ENCODE assay signal across 8 cellular contexts in the genomic region with DNA sequence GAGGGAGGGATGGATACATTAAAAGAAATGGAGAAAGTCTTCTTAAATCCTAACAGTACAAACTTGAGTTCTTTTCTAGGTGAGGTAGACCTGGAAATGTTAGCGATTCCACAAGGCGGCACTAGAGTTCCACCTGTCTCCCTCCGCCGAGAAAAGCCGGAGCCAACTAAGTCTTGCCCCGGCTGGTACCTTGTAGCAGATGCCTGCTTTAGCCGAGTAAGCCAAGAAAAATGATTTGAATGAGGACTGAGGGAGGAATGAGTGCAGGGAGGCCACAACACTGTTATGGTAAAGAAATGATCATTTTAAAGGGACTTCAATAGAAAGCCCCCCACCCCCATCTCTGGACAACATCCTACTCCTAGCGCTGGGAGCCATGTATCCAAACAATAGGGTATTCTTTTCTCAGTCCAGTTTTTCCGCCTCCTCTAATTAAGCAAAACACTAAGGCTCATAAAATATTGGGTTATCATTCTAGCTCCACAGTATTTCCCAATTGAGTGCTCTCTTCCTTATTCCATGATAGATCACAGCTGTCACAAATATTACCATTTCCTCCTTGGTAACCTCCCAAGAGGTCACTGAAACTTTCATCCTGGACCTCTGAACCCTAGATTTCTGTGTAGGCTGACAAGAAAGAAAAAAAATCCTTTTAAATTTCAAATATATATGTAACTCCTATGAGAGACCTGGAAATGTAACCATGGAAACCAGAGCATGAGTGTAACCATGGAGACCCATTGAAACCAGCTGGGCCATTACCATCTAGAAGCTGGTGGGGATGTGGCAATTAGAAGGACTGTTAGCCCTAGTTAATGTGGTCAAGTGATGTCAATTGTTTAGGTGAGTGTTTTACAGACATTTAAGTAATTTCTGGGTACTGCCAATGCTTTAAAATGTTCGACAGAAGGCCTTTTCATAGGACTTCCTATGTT. TPM values are rescaled to one million over a fixed set of nuclear protein-coding genes. Genes with fewer than 3 reads are reported as not detected.
DNase-seq lines count a peak whose midpoint lies in the region; ATAC-seq and TF ChIP-seq lines count a peak whose summit lies in the region.

No MANE protein-coding gene starts in this region.

- WGBS in liver: 19% methylated on average over 10 of the region's 10 CpGs

- peak overlapping the region; percentile 74 to 77 for H3K4me3 ChIP-seq in duodenal mucosa (ENCODE audit: low read depth in 1 of 2, low read length in 2 of 2)
- H3K4me3 ChIP-seq in liver (ENCODE audit: low read depth in 1 of 3, low read length in 3 of 3): peak overlapping the region; percentile 7 to 69 (median 52)

- H3K27ac ChIP-seq in duodenal mucosa (ENCODE audit: low read depth, low read length) (no peak overlapping the region), liver (ENCODE audit: low read depth in 1 of 2, low read length in 2 of 2) (no peak overlapping the region)

- peak; percentile 81 for DNase-seq in NCI-H69 (lab: John Stamatoyannopoulos, UW)
- peak; percentile 78 to 85 for DNase-seq in activated CD4-positive, alpha-beta T cell treated with anti-CD3 and anti-CD28 coated beads, Interleukin-2, amount 50 U/mL, for 48 hours
- peak; percentile 76 for DNase-seq in stimulated activated CD4-positive, alpha-beta T cell treated with anti-CD3 and anti-CD28 coated beads, Interleukin-4, amount 100 ng/mL, for 1 hour

- TF ChIP-seq RAD21 in liver (IDR thresholded peaks at IDR 0.05): peak; percentile 96 to 98

- H3K4me1 ChIP-seq in duodenal mucosa (ENCODE audit: control insufficient read depth in 1 of 2, insufficient read depth in 2 of 2, low read length in 2 of 2) (peaks cover 0 to 8% of the 10 kb centered on the region in 2 donors), liver (ENCODE audit: control insufficient read depth in 4 of 4, insufficient read depth in 4 of 4, low read length in 3 of 4) (peaks cover 0 to 5% (median 3%) of the 10 kb centered on the region in 4 donors)

- TF ChIP-seq CTCF in GM12874 (IDR thresholded peaks at IDR 0.05; ENCODE audit: insufficient read depth, low read depth, low read length) (peak; percentile 87), liver (IDR thresholded peaks at IDR 0.05; ENCODE audit: low read depth, low read length, missing input control) (peak; percentile 89)

- ATAC-seq in HG03342 (IDR thresholded peaks at IDR 0.05; ENCODE audit: unreplicated experiment) (peak; percentile 72), GM18858 (IDR thresholded peaks at IDR 0.05; ENCODE audit: unreplicated experiment) (no peak)

- H3K36me3 ChIP-seq in duodenal mucosa (ENCODE audit: control insufficient read depth in 1 of 2, insufficient read depth in 2 of 2, low read length in 2 of 2): no peaks in the 10 kb centered on the region
- no peaks in the 10 kb centered on the region for H3K36me3 ChIP-seq in liver (ENCODE audit: control insufficient read depth in 4 of 4, insufficient read depth in 3 of 4, low read depth in 1 of 4, low read length in 3 of 4)

- H3K9me3 ChIP-seq in duodenal mucosa (ENCODE audit: control insufficient read depth in 1 of 2, low read length in 2 of 2) (no peaks in the 10 kb centered on the region), liver (ENCODE audit: control insufficient read depth in 4 of 4, low read length in 3 of 4) (no peaks in the 10 kb centered on the region)

- H3K27me3 ChIP-seq in duodenal mucosa (ENCODE audit: control insufficient read depth in 1 of 2, insufficient read depth in 2 of 2, low read length in 2 of 2) (no peaks in the 10 kb centered on the region), liver (ENCODE audit: control insufficient read depth in 4 of 4, insufficient read depth in 4 of 4, low read length in 3 of 4) (no peaks in the 10 kb centered on the region)

- peak overlapping the region; percentile 58 to 64 for H3K9ac ChIP-seq in duodenal mucosa (ENCODE audit: low read depth in 1 of 2, low read length in 2 of 2)
- H3K9ac ChIP-seq in liver (ENCODE audit: low read depth in 1 of 2, low read length in 2 of 2): peak overlapping the region in 1 of 2 donors; percentile 59

TF ChIP-seq in liver, 16 proteins besides CTCF, POLR2A, EP300 and RAD21:
- TF ChIP-seq HNF4G (IDR thresholded peaks at IDR 0.05) (no peak), FOXA1 (IDR thresholded peaks at IDR 0.05) (peak; percentile 10), NR2F2 (IDR thresholded peaks at IDR 0.05) (no peak)
- TF ChIP-seq, protein P1, sequence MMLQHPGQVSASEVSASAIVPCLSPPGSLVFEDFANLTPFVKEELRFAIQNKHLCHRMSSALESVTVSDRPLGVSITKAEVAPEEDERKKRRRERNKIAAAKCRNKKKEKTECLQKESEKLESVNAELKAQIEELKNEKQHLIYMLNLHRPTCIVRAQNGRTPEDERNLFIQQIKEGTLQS (IDR thresholded peaks at IDR 0.05): no peak
TF ChIP-seq in liver: peak in this region for 1.

RNA-seq across cellular contexts. Expression of a gene that starts 58.3 kb away (rescaled TPM):
- total RNA-seq in liver: 10 to 100 TPM; 12.6 to 15.7 TPM
- 1 to 10 TPM; 4.7 to 7.4 TPM for polyA plus RNA-seq in liver

RNA-seq across cellular contexts. Expression of a gene that starts 58.4 kb away (rescaled TPM):
- 1 to 10 TPM in 1 of 2 donors, under 1 TPM in 1; 0.92 to 1.9 TPM for total RNA-seq in liver
- polyA plus RNA-seq in liver: 1 to 10 TPM; 1.5 to 2.0 TPM
